In the genomic region with DNA sequence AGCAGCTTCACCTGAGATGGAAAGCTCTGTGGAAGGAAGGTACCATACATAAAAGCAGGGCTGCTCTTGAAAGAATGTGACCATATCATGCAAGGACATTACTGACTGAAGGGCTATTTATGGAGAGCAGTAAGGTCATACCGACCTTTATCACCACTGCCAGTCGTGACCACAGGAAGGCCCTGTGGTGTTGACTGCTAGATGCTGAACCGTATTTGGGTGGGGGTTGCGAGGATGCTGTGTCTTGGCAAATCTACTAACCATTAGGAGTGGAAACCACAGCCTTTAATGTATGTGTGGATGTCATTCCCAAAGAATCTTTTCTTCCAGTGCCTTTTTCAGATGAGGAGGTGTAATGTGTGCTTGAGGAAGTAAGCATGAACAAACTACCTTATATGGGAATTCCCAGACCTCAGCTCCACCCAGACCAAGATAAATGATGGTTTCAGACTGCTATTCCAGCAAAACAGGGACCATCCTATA, we compare ENCODE assay signal across 8 cellular contexts.
DNase-seq lines count a peak whose midpoint lies in the region; ATAC-seq and TF ChIP-seq lines count a peak whose summit lies in the region.

No MANE protein-coding gene starts in this region.

- peaks cover 73% of the 10 kb centered on the region for H3K36me3 Mint-ChIP-seq in dendritic cell treated with granulocyte-macrophage colony-stimulating factor and Interleukin-4, amounts not matched to agents 40 ng/mL and 50 ng/mL, for 4 days (ENCODE audit: low read depth)
- H3K36me3 Mint-ChIP-seq in natural killer cell: no peaks in the 10 kb centered on the region

- no peaks in the 10 kb centered on the region for H3K9me2 ChIP-seq in OCI-LY1 (ENCODE audit: low read depth, low read length)

- no peaks in the 10 kb centered on the region for H3K27me3 Mint-ChIP-seq in dendritic cell treated with granulocyte-macrophage colony-stimulating factor and Interleukin-4, amounts not matched to agents 40 ng/mL and 50 ng/mL, for 4 days
- H3K27me3 Mint-ChIP-seq in natural killer cell (ENCODE audit: low read depth in 2 of 2): no peaks in the 10 kb centered on the region

- H3K9me3 Mint-ChIP-seq in dendritic cell treated with granulocyte-macrophage colony-stimulating factor and Interleukin-4, amounts not matched to agents 40 ng/mL and 50 ng/mL, for 4 days: no peaks in the 10 kb centered on the region
- no peaks in the 10 kb centered on the region for H3K9me3 Mint-ChIP-seq in natural killer cell

- DNase-seq in GM12865 (ENCODE audit: low read depth) (peak; percentile 78), natural killer cell (no peak), BE2C (no peak), occipital lobe (lab: John Stamatoyannopoulos, UW) (no peak)
- DNase-seq in central memory CD4-positive, alpha-beta T cell: no peak

- H3K27ac Mint-ChIP-seq in dendritic cell treated with granulocyte-macrophage colony-stimulating factor and Interleukin-4, amounts not matched to agents 40 ng/mL and 50 ng/mL, for 4 days: peak overlapping the region; percentile 100
- peak overlapping the region; percentile 41 to 83 for H3K27ac Mint-ChIP-seq in natural killer cell

- no peak for TF ChIP-seq CTCF in GM12865 (IDR thresholded peaks at IDR 0.05; ENCODE audit: insufficient read depth, low read depth, low read length, missing control alignments)
- no peak for TF ChIP-seq CTCF in OCI-LY1 (IDR thresholded peaks at IDR 0.05; ENCODE audit: low read length)
- TF ChIP-seq CTCF in natural killer cell (IDR thresholded peaks at IDR 0.05): no peak
- no peak for TF ChIP-seq CTCF in BE2C (IDR thresholded peaks at IDR 0.05; ENCODE audit: low read depth, low read length)

- H3K4me2 ChIP-seq in OCI-LY1 (ENCODE audit: low read length): peak overlapping the region; percentile 17; the same call in 1 of the 2 replicates

- no peak overlapping the region for H3K27ac ChIP-seq in OCI-LY1 (ENCODE audit: low read depth, low read length, poor library complexity, severe bottlenecking)

- intact Hi-C loops in dendritic cell treated with granulocyte-macrophage colony-stimulating factor and Interleukin-4, amounts not matched to agents 40 ng/mL and 50 ng/mL, for 4 days (cut with micrococcal nuclease): loop anchor here (5.0 kb wide), 1 partner anchor 42 kb away; no protein-coding TSS in a partner anchor
- intact Hi-C loops in natural killer cell (cut with micrococcal nuclease): loop anchor here (1.0 kb wide), 1 partner anchor 41 kb away; no protein-coding TSS in a partner anchor

- H4K20me1 ChIP-seq in OCI-LY1 (ENCODE audit: insufficient read depth, low read length): no peaks in the 10 kb centered on the region

- no peak overlapping the region for H2AFZ ChIP-seq in OCI-LY1 (ENCODE audit: low read length)

- no peak overlapping the region for H3K9ac ChIP-seq in OCI-LY1 (ENCODE audit: low read length)

- H3K79me2 ChIP-seq in OCI-LY1 (ENCODE audit: insufficient read depth, low read length): no peaks in the 10 kb centered on the region

- H3K4me1 Mint-ChIP-seq in dendritic cell treated with granulocyte-macrophage colony-stimulating factor and Interleukin-4, amounts not matched to agents 40 ng/mL and 50 ng/mL, for 4 days (ENCODE audit: low read depth): peaks cover 71% of the 10 kb centered on the region
- H3K4me1 Mint-ChIP-seq in natural killer cell: peaks cover 30 to 38% of the 10 kb centered on the region in 2 donors

- no peaks in the 10 kb centered on the region for H3K36me3 ChIP-seq in OCI-LY1 (ENCODE audit: insufficient read depth, low read length)
- H3K36me3 ChIP-seq in BE2C: no peaks in the 10 kb centered on the region

- H3F3A ChIP-seq in OCI-LY1 (ENCODE audit: insufficient read depth, low read length): no peaks in the 10 kb centered on the region

- peaks cover 20% of the 10 kb centered on the region for H3K4me1 ChIP-seq in OCI-LY1 (ENCODE audit: insufficient read depth, low read length, severe bottlenecking)
- no peaks in the 10 kb centered on the region for H3K4me1 ChIP-seq in BE2C

- ATAC-seq in HG02759 (IDR thresholded peaks at IDR 0.05; ENCODE audit: unreplicated experiment) (peak; percentile 49), natural killer cell (peak; percentile 49 to 74 (median 69))

- H3K9me3 ChIP-seq in OCI-LY1 (ENCODE audit: low read length) (no peaks in the 10 kb centered on the region), BE2C (no peaks in the 10 kb centered on the region)

- H3K4me3 Mint-ChIP-seq in dendritic cell treated with granulocyte-macrophage colony-stimulating factor and Interleukin-4, amounts not matched to agents 40 ng/mL and 50 ng/mL, for 4 days: peak overlapping the region; percentile 40
- H3K4me3 Mint-ChIP-seq in natural killer cell: peak overlapping the region; percentile 58

- H3K27me3 ChIP-seq in OCI-LY1 (ENCODE audit: insufficient read depth, low read length) (no peaks in the 10 kb centered on the region), BE2C (no peaks in the 10 kb centered on the region)

- peak overlapping the region; percentile 9; the same call in 1 of the 2 replicates for H3K4me3 ChIP-seq in GM12865 (ENCODE audit: low read depth, low read length)
- no peak overlapping the region for H3K4me3 ChIP-seq in OCI-LY1 (ENCODE audit: low read depth, low read length, poor library complexity, severe bottlenecking)
- no peak overlapping the region for H3K4me3 ChIP-seq in BE2C (ENCODE audit: low read depth, low read length)
